In the genomic region with DNA sequence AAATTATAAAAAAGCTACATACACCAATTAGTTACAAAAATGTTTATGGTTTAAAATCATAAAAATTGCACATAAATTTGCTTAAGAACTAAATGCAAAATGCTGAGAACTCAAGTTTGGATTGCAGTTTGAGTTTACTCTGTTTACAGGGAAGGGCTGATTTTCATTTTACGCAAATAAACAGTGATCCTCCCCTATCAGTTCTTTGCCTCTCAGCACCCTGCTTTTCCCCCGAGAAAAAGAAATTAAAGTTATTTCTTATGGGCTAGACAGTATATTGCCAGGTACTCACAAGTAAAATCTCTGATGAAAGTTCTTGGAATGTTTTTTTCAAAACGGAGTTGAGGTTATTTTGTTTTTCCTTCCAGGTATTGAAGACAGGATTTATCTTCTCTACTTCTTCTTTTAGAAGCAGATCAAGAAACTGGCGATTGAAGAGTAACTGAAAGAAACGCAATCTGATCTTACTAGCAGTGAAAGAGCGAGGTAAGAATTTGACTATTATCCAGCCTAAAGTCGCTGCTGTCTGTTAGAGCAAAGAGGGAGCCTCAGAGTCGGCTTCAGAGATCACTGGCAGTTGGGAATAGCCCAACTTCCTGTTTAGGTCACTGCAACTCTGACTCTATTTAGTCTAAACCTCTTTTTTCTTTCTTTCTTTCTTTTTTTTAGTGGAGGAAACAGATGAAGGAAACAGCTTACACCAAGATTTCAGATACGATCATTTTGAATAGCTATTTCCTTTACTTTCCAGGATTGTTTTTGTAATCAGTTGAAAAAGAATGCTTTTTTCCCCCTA, we compare ENCODE assay signal across 9 cellular contexts. TPM values are rescaled to one million over a fixed set of nuclear protein-coding genes. Genes with fewer than 3 reads are reported as not detected.
DNase-seq lines count a peak whose midpoint lies in the region; FAIRE-seq and TF ChIP-seq lines count a peak whose summit lies in the region.
"Had no signal": no experiment of that assay in that cellular context is flagged by ENCODE, and none has a peak within 500 bp of the region (broad histone marks: within the 10 kb centered on the region; RNA-seq: fewer than 3 reads in every experiment).

A gene (minus strand): TSS at position 528 of the 796 bp plus-strand sequence. CDS start 50,667 bp downstream, outside the sequence.

- H3K27ac ChIP-seq in AG04450 (ENCODE audit: low read depth, low read length), result peak within 1 kb of the TSS; percentile 58
- peak within 1 kb of the TSS; percentile 36 for H3K27ac ChIP-seq in keratinocyte (ENCODE audit: control insufficient read depth, insufficient read depth, low read length)
- peak within 1 kb of the TSS; percentile 49 for H3K27ac ChIP-seq in stomach smooth muscle (ENCODE audit: low read length)
- H3K27ac ChIP-seq in WERI-Rb-1, result no peak within 1 kb of the TSS

- H3K9ac ChIP-seq in keratinocyte (ENCODE audit: control insufficient read depth, extremely low read depth, insufficient read depth, low read length) (peak within 1 kb of the TSS; percentile 42), stomach smooth muscle (ENCODE audit: low read length in 2 of 2) (peak within 1 kb of the TSS; percentile 68 to 75)

- H3K9me3 ChIP-seq in AG04450 (ENCODE audit: control insufficient read depth, insufficient read depth, low read length), result no peaks in the 10 kb centered on the region; the same call in 1 of the 2 replicates
- H3K9me3 ChIP-seq in keratinocyte (ENCODE audit: control insufficient read depth, low read depth, low read length), result no peaks in the 10 kb centered on the region
- no peaks in the 10 kb centered on the region for H3K9me3 ChIP-seq in stomach smooth muscle (ENCODE audit: control insufficient read depth in 2 of 2, low read length in 2 of 2)
- H3K9me3 ChIP-seq in WERI-Rb-1 (ENCODE audit: severe bottlenecking), result no peaks in the 10 kb centered on the region

- peak; percentile 84 for FAIRE-seq in keratinocyte (lab: Jason Lieb, UNC)
- FAIRE-seq: GM18507 had no signal

- no peaks in the 10 kb centered on the region for H4K20me1 ChIP-seq in keratinocyte (ENCODE audit: control insufficient read depth, extremely low read depth, insufficient read depth, low read length)

- dilution Hi-C loops in keratinocyte (cut with MboI; ENCODE audit: extremely low pct_ligation_motif_present, low sequenced_read_pairs), result no loop called here

- H3K27me3 ChIP-seq in AG04450 (ENCODE audit: control insufficient read depth, insufficient read depth, low read length) (no peaks in the 10 kb centered on the region), keratinocyte (ENCODE audit: control insufficient read depth, extremely low read depth, insufficient read depth, low read length) (no peaks in the 10 kb centered on the region), stomach smooth muscle (ENCODE audit: control insufficient read depth in 1 of 2, insufficient read depth in 2 of 2, low read length in 2 of 2) (no peaks in the 10 kb centered on the region), WERI-Rb-1 (ENCODE audit: insufficient read depth, low read depth, severe bottlenecking) (no peaks in the 10 kb centered on the region)

- CTCF ChIA-PET in AG04450 (lab: Charles Lee), result interaction anchor here (0.9 to 3.0 kb wide), 4 partner anchors 14 to 55 kb away, joined by 3 to 16 read pairs (median 8); no protein-coding TSS in a partner anchor

- no peaks in the 10 kb centered on the region for H3K79me2 ChIP-seq in keratinocyte (ENCODE audit: control insufficient read depth, insufficient read depth, low read length)

- no peaks in the 10 kb centered on the region for H3K36me3 Mint-ChIP-seq in brain

- TF ChIP-seq CTCF in AG04450 (IDR thresholded peaks at IDR 0.05; ENCODE audit: low read depth, low read length), result no peak
- TF ChIP-seq CTCF in brain (conservative IDR thresholded peaks at IDR 0.05), result no peak
- TF ChIP-seq CTCF in keratinocyte (optimal IDR thresholded peaks at IDR 0.05 in 1 of 3, IDR thresholded peaks at IDR 0.05 in 1 of 3, conservative IDR thresholded peaks at IDR 0.05 in 1 of 3; ENCODE audit: extremely low read depth in 1 of 3, insufficient read depth in 2 of 3, low read length in 3 of 3), result no peak
- TF ChIP-seq CTCF in WERI-Rb-1 (IDR thresholded peaks at IDR 0.05; ENCODE audit: low read depth, low read length), result no peak

- H3K4me3 ChIP-seq in AG04450 (ENCODE audit: low read depth, low read length) (peak within 1 kb of the TSS; percentile 75), keratinocyte (ENCODE audit: control insufficient read depth in 2 of 3, extremely low read depth in 1 of 3, insufficient read depth in 2 of 3, low read depth in 1 of 3, low read length in 3 of 3) (peak within 1 kb of the TSS in 2 of 3 experiments; percentile 27 to 42), stomach smooth muscle (ENCODE audit: low read length in 2 of 2) (peak within 1 kb of the TSS; percentile 62 to 67), WERI-Rb-1 (ENCODE audit: low read depth, low read length) (no peak within 1 kb of the TSS)

- no peaks in the 10 kb centered on the region for H3K9me1 ChIP-seq in keratinocyte (ENCODE audit: control insufficient read depth, extremely low read depth, insufficient read depth, low read length)

- H3K27me3 Mint-ChIP-seq in brain, result no peaks in the 10 kb centered on the region

- H2AFZ ChIP-seq in keratinocyte (ENCODE audit: control insufficient read depth, low read length), result peak within 1 kb of the TSS; percentile 94

- H3K4me1 ChIP-seq in keratinocyte (ENCODE audit: control insufficient read depth, extremely low read depth, insufficient read depth, low read length), result peaks cover 12% of the 10 kb centered on the region
- H3K4me1 ChIP-seq in stomach smooth muscle (ENCODE audit: control insufficient read depth, insufficient read depth, low read length), result no peaks in the 10 kb centered on the region

- POLR2A ChIA-PET in AG04450 (lab: Yijun Ruan, JAX), result no interaction called here

- H3K36me3 ChIP-seq in keratinocyte (ENCODE audit: control insufficient read depth in 2 of 2, extremely low read depth in 1 of 2, insufficient read depth in 2 of 2, low read length in 2 of 2) (no peaks in the 10 kb centered on the region), stomach smooth muscle (ENCODE audit: control insufficient read depth in 2 of 2, insufficient read depth in 2 of 2, low read length in 2 of 2) (no peaks in the 10 kb centered on the region), WERI-Rb-1 (no peaks in the 10 kb centered on the region)

- H3K4me3 Mint-ChIP-seq in brain, result peak within 1 kb of the TSS; percentile 67 to 92 (median 82)

- H3K4me2 ChIP-seq in keratinocyte (ENCODE audit: control insufficient read depth, extremely low read depth, insufficient read depth, low read depth, low read length), result peak within 1 kb of the TSS; percentile 70

- DNase-seq in AG04450 (ENCODE audit: low read depth, low spot score), result no peak
- peak; percentile 42 for DNase-seq in HuH-7 (ENCODE audit: low spot score)
- no peak for DNase-seq in keratinocyte (ENCODE audit: low read depth, low spot score)
- DNase-seq in WERI-Rb-1, result no peak
- DNase-seq in activated T-cell treated with anti-CD3 and anti-CD28 coated beads, Interleukin-2, amount 50 U/mL, for 48 hours, result no peak
- no peak for DNase-seq in activated gamma-delta T cell (lab: John Stamatoyannopoulos, UW)

- peaks cover 0 to 11% (median 6%) of the 10 kb centered on the region in 5 experiments for H3K9me3 Mint-ChIP-seq in brain

- peaks cover 8% of the 10 kb centered on the region for H3K4me1 Mint-ChIP-seq in brain

- peak within 1 kb of the TSS; percentile 22 to 96 (median 74) for H3K27ac Mint-ChIP-seq in brain

RNA-seq across cellular contexts. Expression of the gene that starts here (rescaled TPM):
- polyA plus RNA-seq in AG04450 (2011; rRNA removed), result 73.2 and 91.2 TPM in 2 replicates
- 44.5 and 77.2 TPM in 2 replicates for polyA minus RNA-seq in AG04450 (2011; rRNA and poly(A)+ RNA removed)
- 2.3 TPM for polyA plus RNA-seq in brain (ENCODE audit: insufficient read depth, low read depth, low replicate concordance)
- 0.82 to 1.1 TPM (median 1.1 TPM) in 3 replicates for polyA plus RNA-seq in keratinocyte
- polyA plus RNA-seq in keratinocyte (2011; ENCODE audit: low read depth), result 1.4 TPM
- 0.52 and 0.69 TPM in 2 replicates for polyA plus RNA-seq in keratinocyte (2011; cell fraction: cytosol; rRNA removed)
- 2.7 and 3.1 TPM in 2 replicates for polyA plus RNA-seq in keratinocyte (2011; cell fraction: nucleus; rRNA removed)
- 0.42 and 0.83 TPM in 2 replicates for polyA plus RNA-seq in keratinocyte (2012; ENCODE audit: low replicate concordance)
- 0.30 to 1.6 TPM (median 1.5 TPM) in 3 replicates for polyA minus RNA-seq in keratinocyte
- not detected for polyA minus RNA-seq in keratinocyte (2011; cell fraction: cytosol; rRNA and poly(A)+ RNA removed)
- polyA minus RNA-seq in keratinocyte (2011; cell fraction: nucleus; rRNA and poly(A)+ RNA removed), result 2.2 and 4.0 TPM in 2 replicates

Comparison
In these comparisons a context has a peak if more than half of its experiments do, and no peak if none do; other contexts are left out.
1. RNA of the gene that starts here (polyA plus RNA-seq): 73.2 to 91.2 TPM in AG04450; 2.3 TPM in brain (single experiment) and 0.42 to 3.1 TPM in keratinocyte; every median in the first group is over 10 times any median in the second.